33 cellular contexts compared by ENCODE assay signal in the genomic region with DNA sequence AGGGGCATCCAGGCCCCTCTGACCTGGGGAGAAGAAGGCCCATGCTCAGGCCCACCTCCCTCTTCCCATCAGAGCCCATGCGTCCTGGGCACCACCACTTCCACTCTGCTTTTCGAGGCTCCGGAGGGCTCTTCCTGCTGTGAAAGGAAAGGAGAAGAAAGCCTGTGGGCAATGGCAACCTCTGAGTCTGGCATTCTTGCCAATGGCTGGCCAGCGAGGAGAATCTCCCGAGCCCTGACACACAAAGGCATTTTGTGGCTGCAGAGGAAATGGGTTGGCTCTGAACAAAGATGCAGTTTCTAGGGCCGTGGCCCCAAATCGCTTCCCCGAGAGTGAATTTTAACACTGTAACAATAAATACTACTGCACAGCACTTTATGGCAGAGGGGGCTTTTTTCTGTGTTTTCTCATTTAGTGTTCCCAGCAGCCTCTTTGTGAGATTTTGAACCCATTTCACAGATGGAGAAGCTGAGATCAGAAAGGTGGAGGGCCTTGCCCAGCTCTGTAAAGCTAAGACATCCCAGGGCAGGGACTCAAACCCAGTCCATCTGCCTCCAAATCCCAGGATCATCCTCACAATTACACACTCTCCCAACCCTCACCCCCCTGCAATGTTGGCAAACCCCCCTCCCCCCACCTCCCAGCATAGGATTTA. TPM values are rescaled to one million over a fixed set of nuclear protein-coding genes. Genes with fewer than 3 reads are reported as not detected.
"Had no signal": no experiment of that assay in that cellular context is flagged by ENCODE, and none has a peak within 500 bp of the region (broad histone marks: within the 10 kb centered on the region; RNA-seq: fewer than 3 reads in every experiment).

No MANE protein-coding gene starts in this region.

- H3K27me3 ChIP-seq: ascending aorta, dorsolateral prefrontal cortex, esophagus muscularis mucosa had no signal

- H3K9me3 ChIP-seq: ascending aorta, esophagus muscularis mucosa, gastroesophageal sphincter, heart right ventricle had no signal

- H3K4me1 Mint-ChIP-seq: activated naive CD4-positive, alpha-beta T cell treated with anti-CD3 and anti-CD28 coated beads, Interleukin-2, amount 50 U/mL, for 24 hours; activated naive CD8-positive, alpha-beta T cell treated with anti-CD3 and anti-CD28 coated beads for 36 hours; activated naive CD8-positive, alpha-beta T cell treated with anti-CD3 and anti-CD28 coated beads, Interleukin-2, amount 50 U/mL, for 24 hours; central memory CD8-positive, alpha-beta T cell; T-helper 17 cell had no signal

- H3K4me3 ChIP-seq: ascending aorta, coronary artery, dorsolateral prefrontal cortex, esophagus muscularis mucosa, gastroesophageal sphincter, heart right ventricle had no signal

- H3K4me1 ChIP-seq: ascending aorta, esophagus muscularis mucosa, foreskin keratinocyte, gastroesophageal sphincter, heart right ventricle had no signal

- H3K36me3 ChIP-seq: brain microvascular endothelial cell, esophagus muscularis mucosa, gastroesophageal sphincter, heart right ventricle had no signal

- H3K36me3 Mint-ChIP-seq: activated CD4-positive, alpha-beta memory T cell treated with anti-CD3 and anti-CD28 coated beads for 36 hours; activated CD8-positive, alpha-beta memory T cell treated with anti-CD3 and anti-CD28 coated beads, Interleukin-2, amount 10 ng/mL, durations not matched to agents 7 days and 5 days; activated naive CD4-positive, alpha-beta T cell treated with anti-CD3 and anti-CD28 coated beads, Interleukin-2, amount 50 U/mL, for 24 hours; activated naive CD8-positive, alpha-beta T cell treated with anti-CD3 and anti-CD28 coated beads for 36 hours; WTC11 had no signal

- DNase-seq: activated CD4-positive, alpha-beta memory T cell treated with anti-CD3 and anti-CD28 coated beads for 36 hours; activated CD4-positive, alpha-beta T cell treated with anti-CD3 and anti-CD28 coated beads for 48 hours; activated CD8-positive, alpha-beta memory T cell treated with anti-CD3 and anti-CD28 coated beads, Interleukin-2, amount 10 ng/mL, durations not matched to agents 7 days and 5 days; activated CD8-positive, alpha-beta memory T cell treated with anti-CD3 and anti-CD28 coated beads, Interleukin-2, amount 50 U/mL, for 4 hours; activated CD8-positive, alpha-beta T cell treated with anti-CD3 and anti-CD28 coated beads, Interleukin-2, amount 10 ng/mL, durations not matched to agents 7 days and 5 days; activated effector memory CD4-positive, alpha-beta T cell treated with anti-CD3 and anti-CD28 coated beads, Interleukin-2, amount 50 U/mL, for 16 hours; activated naive CD4-positive, alpha-beta T cell treated with anti-CD3 and anti-CD28 coated beads for 36 hours; activated naive CD8-positive, alpha-beta T cell treated with anti-CD3 and anti-CD28 coated beads for 36 hours; activated naive CD8-positive, alpha-beta T cell treated with anti-CD3 and anti-CD28 coated beads, Interleukin-2, amount 50 U/mL, for 24 hours; activated T-cell treated with anti-CD3 and anti-CD28 coated beads, Interleukin-2, amount 50 U/mL, for 1 hour; activated T-cell treated with anti-CD3 and anti-CD28 coated beads, Interleukin-2, amount 50 U/mL, for 48 hours; brain microvascular endothelial cell; effector memory CD4-positive, alpha-beta T cell; endodermal cell; erythroblast; foreskin keratinocyte; heart right ventricle; T-helper 1 cell; T-helper 17 cell had no signal

- FAIRE-seq: bronchial epithelial cell had no signal

- H3K27ac Mint-ChIP-seq: activated CD4-positive, alpha-beta memory T cell treated with anti-CD3 and anti-CD28 coated beads for 36 hours; activated CD8-positive, alpha-beta memory T cell treated with anti-CD3 and anti-CD28 coated beads, Interleukin-2, amount 10 ng/mL, durations not matched to agents 7 days and 5 days; activated CD8-positive, alpha-beta T cell treated with anti-CD3 and anti-CD28 coated beads, Interleukin-2, amount 10 ng/mL, durations not matched to agents 7 days and 5 days; activated naive CD4-positive, alpha-beta T cell treated with anti-CD3 and anti-CD28 coated beads for 36 hours; activated naive CD4-positive, alpha-beta T cell treated with anti-CD3 and anti-CD28 coated beads, Interleukin-2, amount 50 U/mL, for 24 hours; activated naive CD8-positive, alpha-beta T cell treated with anti-CD3 and anti-CD28 coated beads for 36 hours; activated naive CD8-positive, alpha-beta T cell treated with anti-CD3 and anti-CD28 coated beads, Interleukin-2, amount 50 U/mL, for 24 hours; activated T-helper 1 cell treated with anti-CD3 and anti-CD28 coated beads, Interleukin-12 subunit alpha, Interleukin-12 subunit beta, Interleukin-2, Interleukin-4 antibody, amounts not matched to agents 30 ng/mL and 10 ng/mL and 1 ng/mL, durations not matched to agents 14 hours and 24 hours and 36 hours; activated T-helper 2 cell treated with anti-CD3 and anti-CD28 coated beads, Interferon-gamma antibody, Interleukin-2, Interleukin-4, amounts not matched to agents 10 μg/mL and 5 μg/mL and 100 μg/mL, durations not matched to agents 14 hours and 24 hours and 36 hours; dendritic cell treated with granulocyte-macrophage colony-stimulating factor and Interleukin-4, amounts not matched to agents 40 ng/mL and 50 ng/mL, for 4 days; endodermal cell; T-helper 17 cell; WTC11 had no signal

- H3K9me3 Mint-ChIP-seq: activated CD4-positive, alpha-beta memory T cell treated with anti-CD3 and anti-CD28 coated beads for 36 hours; activated naive CD4-positive, alpha-beta T cell treated with anti-CD3 and anti-CD28 coated beads for 36 hours; activated naive CD4-positive, alpha-beta T cell treated with anti-CD3 and anti-CD28 coated beads, Interleukin-2, amount 50 U/mL, for 24 hours; activated naive CD8-positive, alpha-beta T cell treated with anti-CD3 and anti-CD28 coated beads for 36 hours; activated naive CD8-positive, alpha-beta T cell treated with anti-CD3 and anti-CD28 coated beads, Interleukin-2, amount 50 U/mL, for 24 hours; activated T-helper 1 cell treated with anti-CD3 and anti-CD28 coated beads, Interleukin-12 subunit alpha, Interleukin-12 subunit beta, Interleukin-2, Interleukin-4 antibody, amounts not matched to agents 30 ng/mL and 10 ng/mL and 1 ng/mL, durations not matched to agents 14 hours and 24 hours and 36 hours; activated T-helper 2 cell treated with anti-CD3 and anti-CD28 coated beads, Interferon-gamma antibody, Interleukin-2, Interleukin-4, amounts not matched to agents 10 μg/mL and 5 μg/mL and 100 μg/mL, durations not matched to agents 14 hours and 24 hours and 36 hours; central memory CD8-positive, alpha-beta T cell; dendritic cell treated with granulocyte-macrophage colony-stimulating factor and Interleukin-4, amounts not matched to agents 40 ng/mL and 50 ng/mL, for 4 days; endodermal cell; WTC11 had no signal

- H3K4me3 Mint-ChIP-seq: activated CD4-positive, alpha-beta memory T cell treated with anti-CD3 and anti-CD28 coated beads for 36 hours; activated CD8-positive, alpha-beta memory T cell treated with anti-CD3 and anti-CD28 coated beads, Interleukin-2, amount 10 ng/mL, durations not matched to agents 7 days and 5 days; activated CD8-positive, alpha-beta T cell treated with anti-CD3 and anti-CD28 coated beads, Interleukin-2, amount 10 ng/mL, durations not matched to agents 7 days and 5 days; activated naive CD4-positive, alpha-beta T cell treated with anti-CD3 and anti-CD28 coated beads for 36 hours; activated naive CD4-positive, alpha-beta T cell treated with anti-CD3 and anti-CD28 coated beads, Interleukin-2, amount 50 U/mL, for 24 hours; activated naive CD8-positive, alpha-beta T cell treated with anti-CD3 and anti-CD28 coated beads for 36 hours; activated naive CD8-positive, alpha-beta T cell treated with anti-CD3 and anti-CD28 coated beads, Interleukin-2, amount 50 U/mL, for 24 hours; activated T-helper 1 cell treated with anti-CD3 and anti-CD28 coated beads, Interleukin-12 subunit alpha, Interleukin-12 subunit beta, Interleukin-2, Interleukin-4 antibody, amounts not matched to agents 30 ng/mL and 10 ng/mL and 1 ng/mL, durations not matched to agents 14 hours and 24 hours and 36 hours; central memory CD8-positive, alpha-beta T cell; dendritic cell treated with granulocyte-macrophage colony-stimulating factor and Interleukin-4, amounts not matched to agents 40 ng/mL and 50 ng/mL, for 4 days; endodermal cell; T-helper 17 cell; WTC11 had no signal

- ATAC-seq: activated CD4-positive, CD25-positive, alpha-beta regulatory T cell treated with anti-CD3 and anti-CD28 coated beads, Interleukin-2, amount 50 U/mL, for 24 hours; activated CD8-positive, alpha-beta memory T cell treated with anti-CD3 and anti-CD28 coated beads, Interleukin-2, amount 10 ng/mL, durations not matched to agents 7 days and 5 days; activated CD8-positive, alpha-beta T cell treated with anti-CD3 and anti-CD28 coated beads, Interleukin-2, amount 10 ng/mL, durations not matched to agents 7 days and 5 days; activated naive CD8-positive, alpha-beta T cell treated with anti-CD3 and anti-CD28 coated beads, Interleukin-2, amount 50 U/mL, for 24 hours; foreskin keratinocyte; gastroesophageal sphincter; T-helper 17 cell; WTC11 had no signal

- H3K27ac ChIP-seq: ascending aorta, brain microvascular endothelial cell, coronary artery, dorsolateral prefrontal cortex, esophagus muscularis mucosa, foreskin keratinocyte, gastroesophageal sphincter, heart right ventricle had no signal

RNA-seq across cellular contexts. Expression of gene TMEM51, which starts 35.7 kb away (rescaled TPM):
- total RNA-seq: activated CD4-positive, alpha-beta memory T cell treated with anti-CD3 and anti-CD28 coated beads for 36 hours; activated CD8-positive, alpha-beta memory T cell treated with anti-CD3 and anti-CD28 coated beads for 36 hours; activated CD8-positive, alpha-beta memory T cell treated with anti-CD3 and anti-CD28 coated beads, Interleukin-2, amount 10 ng/mL, durations not matched to agents 7 days and 5 days; activated naive CD8-positive, alpha-beta T cell treated with anti-CD3 and anti-CD28 coated beads for 36 hours; ascending aorta; T-helper 17 cell had no signal
